10 cellular contexts compared by ENCODE assay signal in the genomic region with DNA sequence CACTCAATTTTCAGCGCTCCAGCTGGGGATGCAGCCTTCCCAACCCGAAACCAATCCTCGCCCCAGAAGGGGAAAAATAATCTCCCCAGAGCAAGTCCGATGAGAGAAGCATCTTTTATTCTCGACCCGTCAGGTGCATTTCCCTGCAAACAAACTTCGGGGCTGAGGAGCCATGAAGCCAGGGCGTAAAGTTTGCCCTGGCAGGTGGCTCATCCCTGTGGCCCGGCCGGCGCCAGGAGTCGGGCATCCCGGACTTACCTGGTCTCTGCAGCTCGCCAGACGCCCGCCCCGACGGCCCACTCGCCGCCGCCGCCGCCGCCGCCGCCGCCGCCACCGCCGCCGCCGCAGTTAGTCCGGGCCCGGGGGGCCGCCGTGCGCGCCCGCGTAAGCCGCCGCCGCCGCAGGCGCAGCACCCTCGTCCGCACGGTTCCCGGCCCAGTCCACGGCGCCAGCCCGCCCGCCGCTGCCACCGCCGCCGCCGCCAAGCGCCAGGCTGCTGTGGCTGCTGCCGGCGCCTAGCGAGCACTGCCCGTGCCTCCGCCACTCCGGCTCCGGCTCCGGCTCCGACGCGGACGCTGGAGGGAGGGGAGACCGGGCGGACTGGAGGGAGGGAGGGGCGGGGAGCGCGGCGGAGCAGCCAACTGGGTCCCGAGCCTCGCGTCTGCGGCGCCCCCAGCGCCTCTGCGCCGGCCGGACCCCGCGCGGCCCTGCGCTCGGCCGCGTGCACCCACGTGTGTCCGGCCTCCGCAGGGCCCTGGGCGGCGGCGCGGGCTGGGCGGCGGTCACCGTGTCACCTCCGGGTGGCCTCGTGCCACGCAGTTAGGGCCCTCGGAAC. TPM values are rescaled to one million over a fixed set of nuclear protein-coding genes. Genes with fewer than 3 reads are reported as not detected.
DNase-seq lines count a peak whose midpoint lies in the region; ATAC-seq and TF ChIP-seq lines count a peak whose summit lies in the region.
"Had no signal": no experiment of that assay in that cellular context is flagged by ENCODE, and none has a peak within 500 bp of the region (broad histone marks: within the 10 kb centered on the region; RNA-seq: fewer than 3 reads in every experiment).

A gene (minus strand): TSS at position 527 of the 835 bp plus-strand sequence. CDS start 93,547 bp downstream, outside the sequence.

- DNase-seq in ELF-1 (ENCODE audit: low read depth, low spot score), result peak; percentile 1
- no peak for DNase-seq in astrocyte of the cerebellum (ENCODE audit: low read depth)
- peak; percentile 7 for DNase-seq in iPS DF 6.9 (ENCODE audit: low read depth, low spot score)
- no peak for DNase-seq in sciatic nerve (ENCODE audit: low spot score)

- intact Hi-C loops in sciatic nerve (cut with DNase I), result no loop called here

- H3K4me1 ChIP-seq in iPS DF 6.9 (ENCODE audit: control insufficient read depth, insufficient read depth, low read length), result no peaks in the 10 kb centered on the region

- H3K4me3 ChIP-seq in astrocyte of the cerebellum (ENCODE audit: low read depth, low read length) (peak within 1 kb of the TSS; percentile 24), iPS DF 6.9 (ENCODE audit: low read length) (peak within 1 kb of the TSS; percentile 56; the same call in 1 of the 2 replicates)

- WGBS in iPS DF 6.9 (ENCODE audit: insufficient coverage, insufficient read length), result no CpG with 5 or more reads among the region's 107 CpGs

- no peaks in the 10 kb centered on the region for H3K36me3 ChIP-seq in iPS DF 6.9 (ENCODE audit: control insufficient read depth, insufficient read depth, low read length)

- in situ Hi-C loops in astrocyte of the cerebellum (cut with HindIII; ENCODE audit: low sequenced_read_pairs), result no loop called here

- H3K27me3 ChIP-seq in iPS DF 6.9 (ENCODE audit: control insufficient read depth, insufficient read depth, low read length), result peaks cover 26% of the 10 kb centered on the region

- no peaks in the 10 kb centered on the region for H3K9me3 ChIP-seq in iPS DF 6.9 (ENCODE audit: control insufficient read depth, insufficient read depth, low read length)

- no peak within 1 kb of the TSS for H3K27ac ChIP-seq in iPS DF 6.9 (ENCODE audit: low read length)

- ATAC-seq in sciatic nerve, result peak; percentile 64
- ATAC-seq in esophagus mucosa, result no peak
- ATAC-seq in GM21576 (IDR thresholded peaks at IDR 0.05; ENCODE audit: unreplicated experiment), result no peak
- ATAC-seq in GM18867 (IDR thresholded peaks at IDR 0.05; ENCODE audit: unreplicated experiment), result no peak
- no peak for ATAC-seq in GM21619 (IDR thresholded peaks at IDR 0.05; ENCODE audit: unreplicated experiment)

- TF ChIP-seq CTCF in astrocyte of the cerebellum (IDR thresholded peaks at IDR 0.05; ENCODE audit: low read depth, low read length, missing control alignments), result no peak

RNA-seq across cellular contexts. Expression of the gene that starts here (rescaled TPM):
- total RNA-seq in sciatic nerve (3.7 TPM), esophagus mucosa (0.04 TPM)
- total RNA-seq: activated CD8-positive, alpha-beta memory T cell treated with anti-CD3 and anti-CD28 coated beads for 36 hours; mononuclear cell had no signal

Comparison
In these comparisons a context has a peak if more than half of its experiments do, and no peak if none do; other contexts are left out.
1. DNase-seq: peak in ELF-1 (single experiment) and iPS DF 6.9 (single experiment); none in astrocyte of the cerebellum (single experiment) and sciatic nerve (single experiment).